28 cellular contexts compared by ENCODE assay signal in genomic region chr11:69732910-69733309, GRCh38. TPM values are rescaled to one million over a fixed set of nuclear protein-coding genes. Genes with fewer than 3 reads are reported as not detected.
"Had no signal": no experiment of that assay in that cellular context is flagged by ENCODE, and none has a peak within 500 bp of the region (broad histone marks: within the 10 kb centered on the region; RNA-seq: fewer than 3 reads in every experiment).

No MANE protein-coding gene starts in this region.

- H3K4me1 Mint-ChIP-seq: memory B cell; naive thymus-derived CD4-positive, alpha-beta T cell had no signal

- H3K36me3 Mint-ChIP-seq: memory B cell had no signal

- H3K36me3 ChIP-seq: colonic mucosa, heart left ventricle, left ventricle myocardium inferior, lower lobe of right lung, neutrophil, sigmoid colon, stomach, thoracic aorta, transverse colon had no signal

- H3K27me3 ChIP-seq: colonic mucosa had no signal

- H3K4me3 ChIP-seq: colonic mucosa, heart left ventricle, left ventricle myocardium inferior, lower lobe of right lung, psoas muscle, sigmoid colon, stomach, thoracic aorta, transverse colon had no signal

- H3K27ac Mint-ChIP-seq: memory B cell; naive thymus-derived CD4-positive, alpha-beta T cell; nephron progenitor cell had no signal

- H3K4me1 ChIP-seq: colonic mucosa, heart left ventricle, left ventricle myocardium inferior, lower lobe of right lung, psoas muscle, sigmoid colon, stomach, transverse colon had no signal

- ATAC-seq: heart left ventricle; left cardiac atrium; lower lobe of right lung; naive thymus-derived CD4-positive, alpha-beta T cell; psoas muscle had no signal

- H3K27ac ChIP-seq: colonic mucosa, heart left ventricle, left ventricle myocardium inferior, lower lobe of right lung, neutrophil, psoas muscle, sigmoid colon, stomach, thoracic aorta, transverse colon had no signal

- FAIRE-seq: keratinocyte, small intestine had no signal

- H3K9me3 ChIP-seq: colonic mucosa, neutrophil, psoas muscle, transverse colon had no signal

- H3K4me3 Mint-ChIP-seq: memory B cell; naive thymus-derived CD4-positive, alpha-beta T cell; nephron progenitor cell had no signal

- DNase-seq: colonic mucosa; effector CD4-positive, alpha-beta T cell; foreskin melanocyte; heart left ventricle; hippocampal formation; left cardiac atrium; left ventricle myocardium inferior; lower lobe of right lung; naive thymus-derived CD4-positive, alpha-beta T cell; nephron progenitor cell; psoas muscle; sigmoid colon; small intestine; stimulated activated CD4-positive, alpha-beta T cell treated with anti-CD3 and anti-CD28 coated beads, Interleukin-12 subunit alpha, Interleukin-12 subunit beta, amount 100 ng/mL, for 4 hours; stimulated activated naive CD4-positive, alpha-beta T cell; stomach; substantia nigra; transverse colon had no signal

RNA-seq across cellular contexts. Expression of gene FGF19, which starts 29.1 kb away (rescaled TPM):
- total RNA-seq: dermis microvascular lymphatic vessel endothelial cell; glomerular endothelial cell; heart left ventricle; left cardiac atrium; left ventricle myocardium inferior; lower lobe of right lung; naive thymus-derived CD4-positive, alpha-beta T cell; osteoblast; psoas muscle; sigmoid colon; stomach; thoracic aorta; transverse colon; urinary bladder had no signal
- polyA plus RNA-seq: esophagus; heart left ventricle; naive thymus-derived CD4-positive, alpha-beta T cell; psoas muscle; sigmoid colon; stomach; urinary bladder had no signal

RNA-seq across cellular contexts. Expression of gene FGF4, which starts 42.2 kb away (rescaled TPM):
- total RNA-seq: cerebellum; colonic mucosa; dermis microvascular lymphatic vessel endothelial cell; glomerular endothelial cell; heart left ventricle; left cardiac atrium; left ventricle myocardium inferior; lower lobe of right lung; naive thymus-derived CD4-positive, alpha-beta T cell; osteoblast; psoas muscle; sigmoid colon; stomach; thoracic aorta; transverse colon; urinary bladder had no signal
- polyA plus RNA-seq: esophagus; heart left ventricle; keratinocyte; naive thymus-derived CD4-positive, alpha-beta T cell; psoas muscle; sigmoid colon; stomach; urinary bladder had no signal
